7 cellular contexts compared by ENCODE assay signal in genomic region chr2:159711562-159712193, GRCh38. TPM values are rescaled to one million over a fixed set of nuclear protein-coding genes. Genes with fewer than 3 reads are reported as not detected.
DNase-seq lines count a peak whose midpoint lies in the region; ATAC-seq and TF ChIP-seq lines count a peak whose summit lies in the region.

No MANE protein-coding gene starts in this region.

- no peaks in the 10 kb centered on the region for H3K9me2 ChIP-seq in SU-DHL-6 (replicated peaks; ENCODE audit: insufficient read depth, low read length)

- no peak for TF ChIP-seq POLR2A in prostate gland (IDR thresholded peaks at IDR 0.05)

- intact Hi-C loops in prostate gland (cut with DNase I): loop anchor here (5.0 to 10.0 kb wide), 3 partner anchors 86 to 577 kb away; partner anchors contain the start of genes BAZ2B and CD302
- intact Hi-C loops in posterior vena cava (cut with DNase I): no loop called here

- H3K27me3 ChIP-seq in H7 (ENCODE audit: control insufficient read depth, insufficient read depth, low read length) (no peaks in the 10 kb centered on the region), SU-DHL-6 (ENCODE audit: low read length) (no peaks in the 10 kb centered on the region), prostate gland (replicated peaks; ENCODE audit: insufficient read depth) (no peaks in the 10 kb centered on the region)

- H3K27ac ChIP-seq in SU-DHL-6 (ENCODE audit: low read depth, low read length): peak overlapping the region; percentile 94
- peak overlapping the region; percentile 94 to 97 for H3K27ac ChIP-seq in prostate gland

- peaks cover 13% of the 10 kb centered on the region for H3F3A ChIP-seq in SU-DHL-6 (ENCODE audit: insufficient read depth)

- H3K36me3 ChIP-seq in H7 (replicated peaks; ENCODE audit: control insufficient read depth, insufficient read depth, low read length) (no peaks in the 10 kb centered on the region; the same call in 1 of the 2 replicates), SU-DHL-6 (ENCODE audit: low read length) (peaks cover 11% of the 10 kb centered on the region), prostate gland (no peaks in the 10 kb centered on the region)

- peak overlapping the region; percentile 99 for H3K9ac ChIP-seq in SU-DHL-6 (ENCODE audit: low read length)

- DNase-seq in H7: no peak
- DNase-seq in fibroblast of mammary gland (ENCODE audit: low read depth): peak; percentile 64
- no peak for DNase-seq in prostate gland (ENCODE audit: low spot score)
- no peak for DNase-seq in posterior vena cava (ENCODE audit: low spot score)

- peaks cover 12% of the 10 kb centered on the region for H3K4me1 ChIP-seq in prostate gland (replicated peaks)

- H3K79me2 ChIP-seq in SU-DHL-6 (ENCODE audit: insufficient read depth, low read length): peaks cover 43% of the 10 kb centered on the region

- 2% methylated on average over 14 of the region's 14 CpGs for WGBS in prostate gland

- H4K20me1 ChIP-seq in SU-DHL-6 (ENCODE audit: low read depth, low read length): peaks cover 32% of the 10 kb centered on the region

- H3K4me2 ChIP-seq in SU-DHL-6 (ENCODE audit: low read depth, low read length, poor library complexity, severe bottlenecking): peak overlapping the region; percentile 90

- TF ChIP-seq CTCF in SU-DHL-6 (IDR thresholded peaks at IDR 0.05; ENCODE audit: insufficient read depth, low read length, poor library complexity, severe bottlenecking) (no peak), fibroblast of mammary gland (conservative IDR thresholded peaks at IDR 0.05; ENCODE audit: control insufficient read depth, insufficient read depth, low read depth, low read length) (no peak), prostate gland (IDR thresholded peaks at IDR 0.05) (no peak)

- no peak for ATAC-seq in GM21786 (IDR thresholded peaks at IDR 0.05; ENCODE audit: unreplicated experiment)
- ATAC-seq in HG03457 (IDR thresholded peaks at IDR 0.05; ENCODE audit: unreplicated experiment): no peak

- H3K4me3 ChIP-seq in H7 (ENCODE audit: insufficient read depth, low read depth, low read length): peak overlapping the region; percentile 94
- peak overlapping the region; percentile 96 for H3K4me3 ChIP-seq in SU-DHL-6 (ENCODE audit: insufficient read depth, low read length, poor library complexity, severe bottlenecking)
- peak overlapping the region; percentile 95 for H3K4me3 ChIP-seq in fibroblast of mammary gland (ENCODE audit: control insufficient read depth, low read depth, low read length)
- peak overlapping the region; percentile 74 to 93 for H3K4me3 ChIP-seq in prostate gland

- H2AFZ ChIP-seq in SU-DHL-6 (ENCODE audit: low read depth, low read length, severe bottlenecking): peak overlapping the region; percentile 95

- H3K9me3 ChIP-seq in SU-DHL-6 (ENCODE audit: insufficient read depth, low read length): no peaks in the 10 kb centered on the region
- H3K9me3 ChIP-seq in prostate gland: no peaks in the 10 kb centered on the region

RNA-seq across cellular contexts. Expression of gene MARCHF7, which starts 0.6 kb away (rescaled TPM):
- 121 and 129 TPM in 2 replicates for total RNA-seq in H7 (2014; rRNA removed; shearing (Covaris generic))
- 100 to 1,000 TPM in 1 of 2 donors, 10 to 100 TPM in 1; 60.7 to 119 TPM for total RNA-seq in prostate gland
- 10 to 100 TPM; 68.9 to 86.1 TPM for total RNA-seq in posterior vena cava
